Comparison of ENCODE assay signal across 18 cellular contexts in the genomic region with DNA sequence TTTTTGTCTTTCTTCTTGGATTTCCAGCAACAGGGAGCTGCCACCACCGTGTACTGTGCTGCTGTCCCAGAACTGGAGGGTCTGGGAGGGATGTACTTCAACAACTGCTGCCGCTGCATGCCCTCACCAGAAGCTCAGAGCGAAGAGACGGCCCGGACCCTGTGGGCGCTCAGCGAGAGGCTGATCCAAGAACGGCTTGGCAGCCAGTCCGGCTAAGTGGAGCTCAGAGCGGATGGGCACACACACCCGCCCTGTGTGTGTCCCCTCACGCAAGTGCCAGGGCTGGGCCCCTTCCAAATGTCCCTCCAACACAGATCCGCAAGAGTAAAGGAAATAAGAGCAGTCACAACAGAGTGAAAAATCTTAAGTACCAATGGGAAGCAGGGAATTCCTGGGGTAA.
DNase-seq lines count a peak whose midpoint lies in the region; ATAC-seq and TF ChIP-seq lines count a peak whose summit lies in the region.
"Had no signal": no experiment of that assay in that cellular context is flagged by ENCODE, and none has a peak within 500 bp of the region (broad histone marks: within the 10 kb centered on the region; RNA-seq: fewer than 3 reads in every experiment).

No MANE protein-coding gene starts in this region.

- DNase-seq in chondrocyte (ENCODE audit: low spot score) (peak; percentile 92), midbrain (lab: John Stamatoyannopoulos, UW) (peak; percentile 50), sciatic nerve (ENCODE audit: low spot score) (no peak), A673 (ENCODE audit: low spot score) (no peak), mucosa of gallbladder (ENCODE audit: low spot score) (no peak)
- DNase-seq: ACHN; BE2C; CD8-positive, alpha-beta T cell; GOT3; HFFc6; KG1; NCI-H1092; NCI-H1694; NCI-H345; NCI-H69; PC-3 had no signal

- no peaks in the 10 kb centered on the region for H3K36me3 ChIP-seq in HUES48 (ENCODE audit: control insufficient read depth, insufficient read depth, low read length)
- no peaks in the 10 kb centered on the region for H3K36me3 ChIP-seq in A673 (ENCODE audit: insufficient read depth, low read length, poor library complexity, severe bottlenecking)
- H3K36me3 ChIP-seq: BE2C had no signal

- H3K27me3 ChIP-seq in HUES48 (ENCODE audit: control insufficient read depth, insufficient read depth, low read length) (no peaks in the 10 kb centered on the region), A673 (replicated peaks; ENCODE audit: insufficient read depth, low read depth, low read length, poor library complexity) (no peaks in the 10 kb centered on the region)
- H3K27me3 ChIP-seq: BE2C had no signal

- intact Hi-C loops in sciatic nerve (cut with DNase I), result no loop called here
- intact Hi-C loops in A673 (cut with micrococcal nuclease; ENCODE audit: unreplicated experiment), result no loop called here

- H3K4me3 ChIP-seq in HUES48 (ENCODE audit: low read depth, low read length) (no peak overlapping the region), A673 (ENCODE audit: low read depth, low read length, poor library complexity, severe bottlenecking) (no peak overlapping the region)

- H3K4me3 Mint-ChIP-seq in chondrocyte (ENCODE audit: unreplicated experiment), result no peak overlapping the region
- H3K4me3 Mint-ChIP-seq: CD8-positive, alpha-beta T cell; HFFc6 had no signal

- H3K27ac Mint-ChIP-seq in chondrocyte (ENCODE audit: unreplicated experiment), result no peak overlapping the region
- H3K27ac Mint-ChIP-seq: CD8-positive, alpha-beta T cell; HFFc6 had no signal

- ATAC-seq in sciatic nerve (peak; percentile 51), GM18909 (IDR thresholded peaks at IDR 0.05; ENCODE audit: poor library complexity, unreplicated experiment) (no peak)
- ATAC-seq: CD8-positive, alpha-beta T cell; PC-3 had no signal

- peaks cover 4% of the 10 kb centered on the region for H3K36me3 Mint-ChIP-seq in chondrocyte (ENCODE audit: low read depth)
- H3K36me3 Mint-ChIP-seq: CD8-positive, alpha-beta T cell had no signal

- POLR2A ChIA-PET in A673 (lab: Charles Lee; ENCODE audit: low non-redundant PET), result no interaction called here

- H3K9me3 Mint-ChIP-seq in chondrocyte (ENCODE audit: low read depth), result peaks cover 12% of the 10 kb centered on the region

- no TSS peak for BruUV-seq in A673 (replicated peaks; lab: Mats Ljungman, UMichigan)

- TF ChIP-seq CTCF in chondrocyte (IDR thresholded peaks at IDR 0.05), result no peak
- TF ChIP-seq CTCF in A673 (conservative IDR thresholded peaks at IDR 0.05; ENCODE audit: low read depth, low read length), result no peak

- no peaks in the 10 kb centered on the region for H3K27me3 Mint-ChIP-seq in chondrocyte (ENCODE audit: low read depth)

- no peaks in the 10 kb centered on the region for H3K4me1 Mint-ChIP-seq in chondrocyte (ENCODE audit: low read depth)

- no peak overlapping the region for H3K9ac ChIP-seq in HUES48 (ENCODE audit: low read depth, low read length)

- peak overlapping the region; percentile 58 for H3K27ac ChIP-seq in HUES48 (ENCODE audit: low read depth, low read length)
- no peak overlapping the region for H3K27ac ChIP-seq in A673 (ENCODE audit: low read depth, low read length, poor library complexity, severe bottlenecking)

- H3K4me1 ChIP-seq in HUES48 (ENCODE audit: control insufficient read depth, insufficient read depth, low read length) (peaks cover 21% of the 10 kb centered on the region), A673 (ENCODE audit: insufficient read depth, low read length, poor library complexity, severe bottlenecking) (no peaks in the 10 kb centered on the region)
- H3K4me1 ChIP-seq: BE2C had no signal

- H3K9me3 ChIP-seq in HUES48 (ENCODE audit: control insufficient read depth, insufficient read depth, low read length) (no peaks in the 10 kb centered on the region), A673 (ENCODE audit: low read depth, low read length, poor library complexity, severe bottlenecking) (no peaks in the 10 kb centered on the region)
- H3K9me3 ChIP-seq: BE2C had no signal

- CTCF ChIA-PET in A673 (lab: Charles Lee), result no interaction called here

Comparison
In these comparisons a context has a peak if more than half of its experiments do, and no peak if none do; other contexts are left out.
1. DNase-seq: peak in chondrocyte (single experiment) and midbrain (single experiment); none in sciatic nerve (single experiment), A673 (single experiment) and mucosa of gallbladder (single experiment).